Comparison of ENCODE assay signal across 8 cellular contexts in genomic region chr5:31232273-31232888, GRCh38. TPM values are rescaled to one million over a fixed set of nuclear protein-coding genes. Genes with fewer than 3 reads are reported as not detected.
A peak's percentile ranks its signal among the peaks of the same experiment; 100 is the strongest.
DNase-seq lines count a peak whose midpoint lies in the region; ATAC-seq, FAIRE-seq and TF ChIP-seq lines count a peak whose summit lies in the region.

No MANE protein-coding gene starts in this region.

- peak overlapping the region; percentile 45 for H3K4me2 ChIP-seq in DOHH2 (ENCODE audit: low read length)
- H3K4me2 ChIP-seq in OCI-LY3 (ENCODE audit: low read length): peak overlapping the region; percentile 26; the same call in 1 of the 2 replicates

- H3K9me3 ChIP-seq in DOHH2 (ENCODE audit: control insufficient read depth, insufficient read depth, low read length) (no peaks in the 10 kb centered on the region), OCI-LY3 (ENCODE audit: insufficient read depth, low read length) (no peaks in the 10 kb centered on the region), mucosa of descending colon (no peaks in the 10 kb centered on the region), ovary (no peaks in the 10 kb centered on the region)

- TF ChIP-seq POLR2A in ovary (IDR thresholded peaks at IDR 0.05): no peak

- H4K20me1 ChIP-seq in DOHH2 (ENCODE audit: control insufficient read depth, insufficient read depth, low read depth, low read length) (no peaks in the 10 kb centered on the region), OCI-LY3 (ENCODE audit: insufficient read depth, low read length) (no peaks in the 10 kb centered on the region)

- no peak for TF ChIP-seq EP300 in ovary (IDR thresholded peaks at IDR 0.05)

- peak; percentile 81 for FAIRE-seq in endometrium (lab: Jason Lieb, UNC)

- no peaks in the 10 kb centered on the region for H3F3A ChIP-seq in DOHH2 (ENCODE audit: control insufficient read depth, insufficient read depth)

- DNase-seq in HT1080 (ENCODE audit: low read depth) (peak; percentile 25), mucosa of descending colon (peak in 1 of 3 donors; percentile 49), ovary (no peak)
- DNase-seq in stimulated activated CD4-positive, alpha-beta T cell treated with anti-CD3 and anti-CD28 coated beads, Interleukin-4, amount 100 ng/mL, for 1 hour: no peak

- H3K36me3 ChIP-seq in DOHH2 (ENCODE audit: control insufficient read depth, low read length) (no peaks in the 10 kb centered on the region), OCI-LY3 (replicated peaks; ENCODE audit: low read depth, low read length) (no peaks in the 10 kb centered on the region), mucosa of descending colon (ENCODE audit: low read depth) (no peaks in the 10 kb centered on the region), ovary (no peaks in the 10 kb centered on the region)

- H2AFZ ChIP-seq in OCI-LY3 (ENCODE audit: low read depth, low read length): no peak overlapping the region

- WGBS in ovary, 3 donors: 2 to 4% (median 2%) methylated on average over 4 of the region's 4 CpGs

- H3K79me2 ChIP-seq in DOHH2 (ENCODE audit: control insufficient read depth, low read length) (no peaks in the 10 kb centered on the region), OCI-LY3 (ENCODE audit: low read length) (no peaks in the 10 kb centered on the region)

- ATAC-seq in GM21367 (IDR thresholded peaks at IDR 0.05; ENCODE audit: unreplicated experiment) (peak; percentile 84), mucosa of descending colon (peak; percentile 79)

- H3K4me1 ChIP-seq in DOHH2 (ENCODE audit: control insufficient read depth, low read length) (peaks cover 12% of the 10 kb centered on the region), OCI-LY3 (ENCODE audit: low read length) (peaks cover 4% of the 10 kb centered on the region; the same call in 1 of the 2 replicates), mucosa of descending colon (ENCODE audit: low read depth) (no peaks in the 10 kb centered on the region), ovary (ENCODE audit: insufficient read depth) (no peaks in the 10 kb centered on the region)

- H3K9me2 ChIP-seq in DOHH2 (replicated peaks; ENCODE audit: control insufficient read depth, low read length): no peaks in the 10 kb centered on the region

- H3K27ac ChIP-seq in DOHH2 (ENCODE audit: low read depth, low read length) (no peak overlapping the region), OCI-LY3 (ENCODE audit: low read length) (no peak overlapping the region), ovary (no peak overlapping the region)

- H3K27me3 ChIP-seq in DOHH2 (ENCODE audit: control insufficient read depth, low read length) (no peaks in the 10 kb centered on the region), OCI-LY3 (ENCODE audit: low read depth, low read length) (no peaks in the 10 kb centered on the region), ovary (no peaks in the 10 kb centered on the region)

- TF ChIP-seq CTCF in DOHH2 (IDR thresholded peaks at IDR 0.05; ENCODE audit: low read depth, low read length, poor library complexity, severe bottlenecking) (peak; percentile 69), OCI-LY3 (IDR thresholded peaks at IDR 0.05; ENCODE audit: low read depth, low read length) (peak; percentile 66), mucosa of descending colon (IDR thresholded peaks at IDR 0.05) (peak; percentile 30), ovary (IDR thresholded peaks at IDR 0.05) (no peak)

- intact Hi-C loops in mucosa of descending colon (cut with DNase I, micrococcal nuclease): no loop called here
- intact Hi-C loops in ovary (cut with DNase I): no loop called here

- H3K4me3 ChIP-seq in DOHH2 (ENCODE audit: low read length): no peak overlapping the region
- no peak overlapping the region for H3K4me3 ChIP-seq in OCI-LY3 (ENCODE audit: low read length)
- no peak overlapping the region for H3K4me3 ChIP-seq in mucosa of descending colon
- no peak overlapping the region for H3K4me3 ChIP-seq in ovary

- H3K9ac ChIP-seq in OCI-LY3 (ENCODE audit: low read length): no peak overlapping the region

RNA-seq across cellular contexts. Expression of gene CDH6, which starts 38.9 kb away (rescaled TPM):
- total RNA-seq in HT1080 (2014; rRNA removed; shearing (Covaris generic)): not detected in 2 replicates
- polyA plus RNA-seq in HT1080 (2015; cell fraction: cytosol; rRNA removed): not detected in 2 replicates
- polyA plus RNA-seq in HT1080 (2015; cell fraction: nucleus; rRNA removed): not detected in 2 replicates
- total RNA-seq in mucosa of descending colon: 1 to 10 TPM in 2 of 3 donors, under 1 TPM in 1; 0.81 to 3.2 (median 1.2) TPM
- 10 to 100 TPM in 2 of 7 donors, 1 to 10 TPM in 3, under 1 TPM in 2; 0.68 to 19.2 (median 2.5) TPM for total RNA-seq in ovary
- polyA plus RNA-seq in ovary: 1 to 10 TPM; 1.4 to 7.0 TPM

Comparison
In these comparisons a context has a peak if more than half of its experiments do, and no peak if none do; other contexts are left out.
1. CTCF ChIP-seq: peak in DOHH2 (single experiment), OCI-LY3 (single experiment) and mucosa of descending colon (single experiment); none in ovary (0 of 3).